In genomic region chr6:69232506-69233194, GRCh38 we compare ENCODE assay signal across 1 cellular context.
TF ChIP-seq lines count a peak whose summit lies in the region.

No MANE protein-coding gene starts in this region.

TF ChIP-seq in HepG2, 621 proteins besides CTCF, POLR2A, EP300 and RAD21 (continued from another document and continues in another):
- TF ChIP-seq TFE3 (CRISPR knock-in tag; IDR thresholded peaks at IDR 0.05): peak; percentile 93
- TF ChIP-seq ATF7 (IDR thresholded peaks at IDR 0.05): no peak
- TF ChIP-seq ATF7 (CRISPR knock-in tag; IDR thresholded peaks at IDR 0.05): 0 out of 2 replicates have a peak, but pooled peaks have one; percentile 37
- TF ChIP-seq ZNF720 (CRISPR knock-in tag; IDR thresholded peaks at IDR 0.05): peak; percentile 98
- TF ChIP-seq ZNF138 (CRISPR knock-in tag; IDR thresholded peaks at IDR 0.05; ENCODE audit: low read depth): peak; percentile 99
- no peak for TF ChIP-seq ZNF597 (CRISPR knock-in tag; IDR thresholded peaks at IDR 0.05)
- TF ChIP-seq RARA (CRISPR knock-in tag; IDR thresholded peaks at IDR 0.05): peak; percentile 88
- no peak for TF ChIP-seq CSRNP2 (CRISPR knock-in tag; conservative IDR thresholded peaks at IDR 0.05; ENCODE audit: low read depth)
- peak; percentile 99 for TF ChIP-seq EHMT2 (IDR thresholded peaks at IDR 0.05; ENCODE audit: borderline replicate concordance, low read depth, low read length)
- peak; percentile 95 for TF ChIP-seq DBP (CRISPR knock-in tag; IDR thresholded peaks at IDR 0.05; ENCODE audit: not compliant biosample characterization)
- no peak for TF ChIP-seq ZBTB39 (CRISPR knock-in tag; IDR thresholded peaks at IDR 0.05)
- peak; percentile 92 for TF ChIP-seq SIX4 (CRISPR knock-in tag; IDR thresholded peaks at IDR 0.05)
- peak; percentile 99 for TF ChIP-seq HOXA5 (CRISPR knock-in tag; IDR thresholded peaks at IDR 0.05)
- no peak for TF ChIP-seq ZNF33A (CRISPR knock-in tag; IDR thresholded peaks at IDR 0.05; ENCODE audit: borderline replicate concordance)
- TF ChIP-seq ZZZ3 (CRISPR knock-in tag; IDR thresholded peaks at IDR 0.05; ENCODE audit: borderline replicate concordance): no peak
- TF ChIP-seq RXRB (CRISPR knock-in tag; IDR thresholded peaks at IDR 0.05; ENCODE audit: borderline replicate concordance): peak; percentile 87
- TF ChIP-seq THAP9 (CRISPR knock-in tag; IDR thresholded peaks at IDR 0.05; ENCODE audit: borderline replicate concordance): peak; percentile 45; the same call in 1 of the 2 replicates
- TF ChIP-seq ZFP41 (CRISPR knock-in tag; IDR thresholded peaks at IDR 0.05; ENCODE audit: borderline replicate concordance): peak; percentile 43; the same call in 1 of the 2 replicates
- peak; percentile 77; the same call in 1 of the 2 replicates for TF ChIP-seq ZNF317 (CRISPR knock-in tag; IDR thresholded peaks at IDR 0.05)
- 0 out of 2 replicates have a peak, but pooled peaks have one; percentile 65 for TF ChIP-seq BATF2 (CRISPR knock-in tag; IDR thresholded peaks at IDR 0.05)
- no peak for TF ChIP-seq CENPX (CRISPR knock-in tag; IDR thresholded peaks at IDR 0.05)
- no peak for TF ChIP-seq ZUFSP (CRISPR knock-in tag; IDR thresholded peaks at IDR 0.05; ENCODE audit: borderline replicate concordance)
- TF ChIP-seq ZFP1 (CRISPR knock-in tag; IDR thresholded peaks at IDR 0.05): peak; percentile 87; the same call in 1 of the 2 replicates
- TF ChIP-seq JUNB (CRISPR knock-in tag; IDR thresholded peaks at IDR 0.05; ENCODE audit: borderline replicate concordance): no peak
- TF ChIP-seq SRSF1 (optimal IDR thresholded peaks at IDR 0.05; ENCODE audit: low read depth, low read length): no peak
- TF ChIP-seq ZNF207 (IDR thresholded peaks at IDR 0.05; ENCODE audit: borderline replicate concordance): no peak
- no peak for TF ChIP-seq ZBTB46 (CRISPR knock-in tag; IDR thresholded peaks at IDR 0.05; ENCODE audit: borderline replicate concordance)
- TF ChIP-seq PBX2 (CRISPR knock-in tag; IDR thresholded peaks at IDR 0.05): no peak
- peak; percentile 79 for TF ChIP-seq BCL6 (CRISPR knock-in tag; IDR thresholded peaks at IDR 0.05)
- TF ChIP-seq THAP7 (CRISPR knock-in tag; IDR thresholded peaks at IDR 0.05): peak; percentile 63; the same call in 1 of the 2 replicates
- TF ChIP-seq ZFY (CRISPR knock-in tag; IDR thresholded peaks at IDR 0.05): peak; percentile 71
- peak; percentile 99 for TF ChIP-seq ZBTB44 (CRISPR knock-in tag; IDR thresholded peaks at IDR 0.05)
- no peak for TF ChIP-seq ZNF136 (CRISPR knock-in tag; IDR thresholded peaks at IDR 0.05; ENCODE audit: low read depth)
- no peak for TF ChIP-seq HIVEP1 (CRISPR knock-in tag; IDR thresholded peaks at IDR 0.05)
- TF ChIP-seq ATAD3A (CRISPR knock-in tag; IDR thresholded peaks at IDR 0.05): peak; percentile 96
- peak; percentile 94; the same call in 1 of the 2 replicates for TF ChIP-seq FOXC1 (CRISPR knock-in tag; IDR thresholded peaks at IDR 0.05; ENCODE audit: borderline replicate concordance)
- no peak for TF ChIP-seq ZNF383 (CRISPR knock-in tag; IDR thresholded peaks at IDR 0.05; ENCODE audit: borderline replicate concordance)
- no peak; the same call in 1 of the 2 replicates for TF ChIP-seq GRHL1 (CRISPR knock-in tag; conservative IDR thresholded peaks at IDR 0.05)
- TF ChIP-seq CHD4 (IDR thresholded peaks at IDR 0.05; ENCODE audit: borderline replicate concordance, low read length): no peak
- peak; percentile 81 for TF ChIP-seq FOSL2 (CRISPR knock-in tag; IDR thresholded peaks at IDR 0.05)
